Comparison of ENCODE assay signal across 1 cellular context in the genomic region with DNA sequence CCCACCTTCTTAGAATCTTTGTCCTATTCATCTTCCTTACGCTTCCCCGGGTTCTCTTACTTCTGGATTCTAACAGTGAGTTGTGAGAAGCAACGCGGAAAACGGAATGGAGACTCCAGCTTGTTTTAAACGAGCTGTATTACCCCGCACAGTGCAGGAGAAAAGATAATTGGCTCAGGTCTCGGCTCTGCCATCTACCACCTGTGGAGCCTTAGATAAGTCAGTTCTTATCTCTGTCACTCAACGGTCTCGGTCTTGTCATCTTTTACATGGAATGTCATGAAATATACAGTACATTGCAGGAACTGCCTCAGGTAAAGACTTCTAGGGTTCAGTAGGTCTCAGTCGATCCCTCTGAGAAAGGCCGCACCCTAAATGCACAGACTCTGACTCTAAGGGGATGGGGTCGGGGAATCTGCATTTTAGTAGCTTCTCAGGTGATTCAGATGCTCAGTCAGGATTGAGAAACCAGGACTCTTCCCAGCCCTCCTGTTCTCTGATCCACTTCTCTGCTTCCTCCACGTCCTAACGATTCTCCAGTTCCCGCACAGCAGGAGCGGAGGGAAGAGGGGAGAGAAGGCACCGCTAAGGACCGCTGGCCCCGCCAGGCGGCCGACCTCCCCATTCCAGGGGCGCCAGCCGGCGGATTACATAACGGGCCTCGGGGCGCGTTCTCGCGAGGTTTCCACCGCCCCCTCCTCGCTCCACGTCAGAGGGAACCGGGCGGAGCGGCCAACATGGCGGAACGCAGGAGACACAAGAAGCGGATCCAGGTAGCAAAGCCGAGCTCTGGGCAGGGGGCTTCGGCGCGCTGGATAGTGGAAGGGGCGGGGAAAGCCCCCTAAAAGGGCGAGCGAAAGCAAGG.
TF ChIP-seq lines count a peak whose summit lies in the region.

A gene with protein sequence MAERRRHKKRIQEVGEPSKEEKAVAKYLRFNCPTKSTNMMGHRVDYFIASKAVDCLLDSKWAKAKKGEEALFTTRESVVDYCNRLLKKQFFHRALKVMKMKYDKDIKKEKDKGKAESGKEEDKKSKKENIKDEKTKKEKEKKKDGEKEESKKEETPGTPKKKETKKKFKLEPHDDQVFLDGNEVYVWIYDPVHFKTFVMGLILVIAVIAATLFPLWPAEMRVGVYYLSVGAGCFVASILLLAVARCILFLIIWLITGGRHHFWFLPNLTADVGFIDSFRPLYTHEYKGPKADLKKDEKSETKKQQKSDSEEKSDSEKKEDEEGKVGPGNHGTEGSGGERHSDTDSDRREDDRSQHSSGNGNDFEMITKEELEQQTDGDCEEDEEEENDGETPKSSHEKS (plus strand): TSS at position 722 of the 865 bp plus-strand sequence. CDS start 16 bp downstream, at position 738.

TF ChIP-seq in K562, 482 proteins besides CTCF, POLR2A, EP300 and RAD21 (continued from another document and continues in another):
- TF ChIP-seq, protein P1, sequence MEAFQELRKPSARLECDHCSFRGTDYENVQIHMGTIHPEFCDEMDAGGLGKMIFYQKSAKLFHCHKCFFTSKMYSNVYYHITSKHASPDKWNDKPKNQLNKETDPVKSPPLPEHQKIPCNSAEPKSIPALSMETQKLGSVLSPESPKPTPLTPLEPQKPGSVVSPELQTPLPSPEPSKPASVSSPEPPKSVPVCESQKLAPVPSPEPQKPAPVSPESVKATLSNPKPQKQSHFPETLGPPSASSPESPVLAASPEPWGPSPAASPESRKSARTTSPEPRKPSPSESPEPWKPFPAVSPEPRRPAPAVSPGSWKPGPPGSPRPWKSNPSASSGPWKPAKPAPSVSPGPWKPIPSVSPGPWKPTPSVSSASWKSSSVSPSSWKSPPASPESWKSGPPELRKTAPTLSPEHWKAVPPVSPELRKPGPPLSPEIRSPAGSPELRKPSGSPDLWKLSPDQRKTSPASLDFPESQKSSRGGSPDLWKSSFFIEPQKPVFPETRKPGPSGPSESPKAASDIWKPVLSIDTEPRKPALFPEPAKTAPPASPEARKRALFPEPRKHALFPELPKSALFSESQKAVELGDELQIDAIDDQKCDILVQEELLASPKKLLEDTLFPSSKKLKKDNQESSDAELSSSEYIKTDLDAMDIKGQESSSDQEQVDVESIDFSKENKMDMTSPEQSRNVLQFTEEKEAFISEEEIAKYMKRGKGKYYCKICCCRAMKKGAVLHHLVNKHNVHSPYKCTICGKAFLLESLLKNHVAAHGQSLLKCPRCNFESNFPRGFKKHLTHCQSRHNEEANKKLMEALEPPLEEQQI (IDR thresholded peaks at IDR 0.05), result peak; percentile 59; the same call in 1 of the 2 replicates
- TF ChIP-seq TCF3 (CRISPR knock-in tag; IDR thresholded peaks at IDR 0.05), result peak; percentile 70
- TF ChIP-seq RFX5 (IDR thresholded peaks at IDR 0.05; ENCODE audit: low read depth, low read length), result no peak
- no peak for TF ChIP-seq HNRNPH1 (optimal IDR thresholded peaks at IDR 0.05; ENCODE audit: low read depth, low read length)
- no peak for TF ChIP-seq CCAR2 (IDR thresholded peaks at IDR 0.05; ENCODE audit: low read depth, low read length)
- no peak for TF ChIP-seq ZNF133 (CRISPR knock-in tag; IDR thresholded peaks at IDR 0.05)
- TF ChIP-seq NCOA4 (IDR thresholded peaks at IDR 0.05; ENCODE audit: partially characterized antibody), result no peak
- peak; percentile 75 for TF ChIP-seq SMAD4 (CRISPR knock-in tag; conservative IDR thresholded peaks at IDR 0.05)
- TF ChIP-seq CREB1 (IDR thresholded peaks at IDR 0.05), result peak; percentile 85
- TF ChIP-seq CREB1 (CRISPR knock-in tag; IDR thresholded peaks at IDR 0.05), result peak; percentile 89
- TF ChIP-seq ZNF583 (CRISPR knock-in tag; IDR thresholded peaks at IDR 0.05), result no peak
- TF ChIP-seq, protein P2, sequence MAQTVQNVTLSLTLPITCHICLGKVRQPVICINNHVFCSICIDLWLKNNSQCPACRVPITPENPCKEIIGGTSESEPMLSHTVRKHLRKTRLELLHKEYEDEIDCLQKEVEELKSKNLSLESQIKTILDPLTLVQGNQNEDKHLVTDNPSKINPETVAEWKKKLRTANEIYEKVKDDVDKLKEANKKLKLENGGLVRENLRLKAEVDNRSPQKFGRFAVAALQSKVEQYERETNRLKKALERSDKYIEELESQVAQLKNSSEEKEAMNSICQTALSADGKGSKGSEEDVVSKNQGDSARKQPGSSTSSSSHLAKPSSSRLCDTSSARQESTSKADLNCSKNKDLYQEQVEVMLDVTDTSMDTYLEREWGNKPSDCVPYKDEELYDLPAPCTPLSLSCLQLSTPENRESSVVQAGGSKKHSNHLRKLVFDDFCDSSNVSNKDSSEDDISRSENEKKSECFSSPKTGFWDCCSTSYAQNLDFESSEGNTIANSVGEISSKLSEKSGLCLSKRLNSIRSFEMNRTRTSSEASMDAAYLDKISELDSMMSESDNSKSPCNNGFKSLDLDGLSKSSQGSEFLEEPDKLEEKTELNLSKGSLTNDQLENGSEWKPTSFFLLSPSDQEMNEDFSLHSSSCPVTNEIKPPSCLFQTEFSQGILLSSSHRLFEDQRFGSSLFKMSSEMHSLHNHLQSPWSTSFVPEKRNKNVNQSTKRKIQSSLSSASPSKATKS (CRISPR knock-in tag; IDR thresholded peaks at IDR 0.05), result no peak
- 0 out of 2 replicates have a peak, but pooled peaks have one; percentile 14 for TF ChIP-seq MYNN (IDR thresholded peaks at IDR 0.05)
- no peak for TF ChIP-seq MYNN (CRISPR knock-in tag; IDR thresholded peaks at IDR 0.05)
- no peak for TF ChIP-seq MIER1 (IDR thresholded peaks at IDR 0.05; ENCODE audit: low read depth)
- TF ChIP-seq, protein P3, sequence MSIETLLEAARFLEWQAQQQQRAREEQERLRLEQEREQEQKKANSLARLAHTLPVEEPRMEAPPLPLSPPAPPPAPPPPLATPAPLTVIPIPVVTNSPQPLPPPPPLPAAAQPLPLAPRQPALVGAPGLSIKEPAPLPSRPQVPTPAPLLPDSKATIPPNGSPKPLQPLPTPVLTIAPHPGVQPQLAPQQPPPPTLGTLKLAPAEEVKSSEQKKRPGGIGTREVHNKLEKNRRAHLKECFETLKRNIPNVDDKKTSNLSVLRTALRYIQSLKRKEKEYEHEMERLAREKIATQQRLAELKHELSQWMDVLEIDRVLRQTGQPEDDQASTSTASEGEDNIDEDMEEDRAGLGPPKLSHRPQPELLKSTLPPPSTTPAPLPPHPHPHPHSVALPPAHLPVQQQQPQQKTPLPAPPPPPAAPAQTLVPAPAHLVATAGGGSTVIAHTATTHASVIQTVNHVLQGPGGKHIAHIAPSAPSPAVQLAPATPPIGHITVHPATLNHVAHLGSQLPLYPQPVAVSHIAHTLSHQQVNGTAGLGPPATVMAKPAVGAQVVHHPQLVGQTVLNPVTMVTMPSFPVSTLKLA (conservative IDR thresholded peaks at IDR 0.05), result peak; percentile 54 to 73
- no peak for TF ChIP-seq ZNF282 (CRISPR knock-in tag; IDR thresholded peaks at IDR 0.05)
- 0 out of 2 replicates have a peak, but pooled peaks have one; percentile 59 for TF ChIP-seq POLR2AphosphoS2 (IDR thresholded peaks at IDR 0.05; ENCODE audit: low read length)
- TF ChIP-seq, protein P4, sequence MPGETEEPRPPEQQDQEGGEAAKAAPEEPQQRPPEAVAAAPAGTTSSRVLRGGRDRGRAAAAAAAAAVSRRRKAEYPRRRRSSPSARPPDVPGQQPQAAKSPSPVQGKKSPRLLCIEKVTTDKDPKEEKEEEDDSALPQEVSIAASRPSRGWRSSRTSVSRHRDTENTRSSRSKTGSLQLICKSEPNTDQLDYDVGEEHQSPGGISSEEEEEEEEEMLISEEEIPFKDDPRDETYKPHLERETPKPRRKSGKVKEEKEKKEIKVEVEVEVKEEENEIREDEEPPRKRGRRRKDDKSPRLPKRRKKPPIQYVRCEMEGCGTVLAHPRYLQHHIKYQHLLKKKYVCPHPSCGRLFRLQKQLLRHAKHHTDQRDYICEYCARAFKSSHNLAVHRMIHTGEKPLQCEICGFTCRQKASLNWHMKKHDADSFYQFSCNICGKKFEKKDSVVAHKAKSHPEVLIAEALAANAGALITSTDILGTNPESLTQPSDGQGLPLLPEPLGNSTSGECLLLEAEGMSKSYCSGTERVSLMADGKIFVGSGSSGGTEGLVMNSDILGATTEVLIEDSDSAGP (CRISPR knock-in tag; IDR thresholded peaks at IDR 0.05), result no peak
- TF ChIP-seq, protein P5, sequence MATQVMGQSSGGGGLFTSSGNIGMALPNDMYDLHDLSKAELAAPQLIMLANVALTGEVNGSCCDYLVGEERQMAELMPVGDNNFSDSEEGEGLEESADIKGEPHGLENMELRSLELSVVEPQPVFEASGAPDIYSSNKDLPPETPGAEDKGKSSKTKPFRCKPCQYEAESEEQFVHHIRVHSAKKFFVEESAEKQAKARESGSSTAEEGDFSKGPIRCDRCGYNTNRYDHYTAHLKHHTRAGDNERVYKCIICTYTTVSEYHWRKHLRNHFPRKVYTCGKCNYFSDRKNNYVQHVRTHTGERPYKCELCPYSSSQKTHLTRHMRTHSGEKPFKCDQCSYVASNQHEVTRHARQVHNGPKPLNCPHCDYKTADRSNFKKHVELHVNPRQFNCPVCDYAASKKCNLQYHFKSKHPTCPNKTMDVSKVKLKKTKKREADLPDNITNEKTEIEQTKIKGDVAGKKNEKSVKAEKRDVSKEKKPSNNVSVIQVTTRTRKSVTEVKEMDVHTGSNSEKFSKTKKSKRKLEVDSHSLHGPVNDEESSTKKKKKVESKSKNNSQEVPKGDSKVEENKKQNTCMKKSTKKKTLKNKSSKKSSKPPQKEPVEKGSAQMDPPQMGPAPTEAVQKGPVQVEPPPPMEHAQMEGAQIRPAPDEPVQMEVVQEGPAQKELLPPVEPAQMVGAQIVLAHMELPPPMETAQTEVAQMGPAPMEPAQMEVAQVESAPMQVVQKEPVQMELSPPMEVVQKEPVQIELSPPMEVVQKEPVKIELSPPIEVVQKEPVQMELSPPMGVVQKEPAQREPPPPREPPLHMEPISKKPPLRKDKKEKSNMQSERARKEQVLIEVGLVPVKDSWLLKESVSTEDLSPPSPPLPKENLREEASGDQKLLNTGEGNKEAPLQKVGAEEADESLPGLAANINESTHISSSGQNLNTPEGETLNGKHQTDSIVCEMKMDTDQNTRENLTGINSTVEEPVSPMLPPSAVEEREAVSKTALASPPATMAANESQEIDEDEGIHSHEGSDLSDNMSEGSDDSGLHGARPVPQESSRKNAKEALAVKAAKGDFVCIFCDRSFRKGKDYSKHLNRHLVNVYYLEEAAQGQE (CRISPR knock-in tag; IDR thresholded peaks at IDR 0.05; ENCODE audit: low read depth), result no peak
- no peak for TF ChIP-seq LARP7 (IDR thresholded peaks at IDR 0.05)
- peak; percentile 71 for TF ChIP-seq GTF2E2 (tag; IDR thresholded peaks at IDR 0.05)
- TF ChIP-seq, protein P6, sequence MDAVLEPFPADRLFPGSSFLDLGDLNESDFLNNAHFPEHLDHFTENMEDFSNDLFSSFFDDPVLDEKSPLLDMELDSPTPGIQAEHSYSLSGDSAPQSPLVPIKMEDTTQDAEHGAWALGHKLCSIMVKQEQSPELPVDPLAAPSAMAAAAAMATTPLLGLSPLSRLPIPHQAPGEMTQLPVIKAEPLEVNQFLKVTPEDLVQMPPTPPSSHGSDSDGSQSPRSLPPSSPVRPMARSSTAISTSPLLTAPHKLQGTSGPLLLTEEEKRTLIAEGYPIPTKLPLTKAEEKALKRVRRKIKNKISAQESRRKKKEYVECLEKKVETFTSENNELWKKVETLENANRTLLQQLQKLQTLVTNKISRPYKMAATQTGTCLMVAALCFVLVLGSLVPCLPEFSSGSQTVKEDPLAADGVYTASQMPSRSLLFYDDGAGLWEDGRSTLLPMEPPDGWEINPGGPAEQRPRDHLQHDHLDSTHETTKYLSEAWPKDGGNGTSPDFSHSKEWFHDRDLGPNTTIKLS (IDR thresholded peaks at IDR 0.05; ENCODE audit: borderline replicate concordance, low read depth), result peak; percentile 90
- TF ChIP-seq, protein P7, sequence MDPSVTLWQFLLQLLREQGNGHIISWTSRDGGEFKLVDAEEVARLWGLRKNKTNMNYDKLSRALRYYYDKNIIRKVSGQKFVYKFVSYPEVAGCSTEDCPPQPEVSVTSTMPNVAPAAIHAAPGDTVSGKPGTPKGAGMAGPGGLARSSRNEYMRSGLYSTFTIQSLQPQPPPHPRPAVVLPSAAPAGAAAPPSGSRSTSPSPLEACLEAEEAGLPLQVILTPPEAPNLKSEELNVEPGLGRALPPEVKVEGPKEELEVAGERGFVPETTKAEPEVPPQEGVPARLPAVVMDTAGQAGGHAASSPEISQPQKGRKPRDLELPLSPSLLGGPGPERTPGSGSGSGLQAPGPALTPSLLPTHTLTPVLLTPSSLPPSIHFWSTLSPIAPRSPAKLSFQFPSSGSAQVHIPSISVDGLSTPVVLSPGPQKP (CRISPR knock-in tag; IDR thresholded peaks at IDR 0.05), result no peak
- TF ChIP-seq DMBX1 (CRISPR knock-in tag; IDR thresholded peaks at IDR 0.05; ENCODE audit: borderline replicate concordance), result no peak
- no peak for TF ChIP-seq NFIX (CRISPR knock-in tag; IDR thresholded peaks at IDR 0.05; ENCODE audit: low read depth)
- no peak for TF ChIP-seq NR2F6 (CRISPR knock-in tag; IDR thresholded peaks at IDR 0.05)
- TF ChIP-seq, protein P8, sequence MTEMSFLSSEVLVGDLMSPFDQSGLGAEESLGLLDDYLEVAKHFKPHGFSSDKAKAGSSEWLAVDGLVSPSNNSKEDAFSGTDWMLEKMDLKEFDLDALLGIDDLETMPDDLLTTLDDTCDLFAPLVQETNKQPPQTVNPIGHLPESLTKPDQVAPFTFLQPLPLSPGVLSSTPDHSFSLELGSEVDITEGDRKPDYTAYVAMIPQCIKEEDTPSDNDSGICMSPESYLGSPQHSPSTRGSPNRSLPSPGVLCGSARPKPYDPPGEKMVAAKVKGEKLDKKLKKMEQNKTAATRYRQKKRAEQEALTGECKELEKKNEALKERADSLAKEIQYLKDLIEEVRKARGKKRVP (CRISPR knock-in tag; IDR thresholded peaks at IDR 0.05), result no peak
- no peak for TF ChIP-seq ZKSCAN8 (CRISPR knock-in tag; IDR thresholded peaks at IDR 0.05)
